In the genomic region with DNA sequence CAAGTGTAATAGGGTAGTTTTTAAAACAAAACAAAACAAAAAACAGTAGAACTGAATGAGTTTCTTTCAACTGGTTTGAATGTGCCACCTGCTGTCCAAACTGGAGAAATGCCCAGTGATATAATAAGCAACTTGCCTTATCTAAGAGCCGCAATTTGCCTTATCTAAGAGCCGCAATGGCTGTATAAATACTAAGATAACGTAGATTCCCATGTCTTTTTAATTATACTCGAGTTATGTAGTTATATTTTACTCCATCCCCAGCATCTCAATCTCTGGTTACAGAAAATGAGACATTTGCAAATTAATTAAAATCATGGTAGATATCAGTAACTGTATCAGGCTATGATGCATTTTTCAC, we compare ENCODE assay signal across 8 cellular contexts.
DNase-seq lines count a peak whose midpoint lies in the region; ATAC-seq and TF ChIP-seq lines count a peak whose summit lies in the region.

No MANE protein-coding gene starts in this region.

- peaks cover 12% of the 10 kb centered on the region for H3K36me3 Mint-ChIP-seq in memory B cell

- no peaks in the 10 kb centered on the region for H3K9me3 ChIP-seq in AG04450 (ENCODE audit: control insufficient read depth, insufficient read depth, low read length)

- H3K27ac Mint-ChIP-seq in memory B cell, result no peak overlapping the region

- ATAC-seq in memory B cell (ENCODE audit: low read depth), result peak; percentile 39
- no peak for ATAC-seq in GM18502 (IDR thresholded peaks at IDR 0.05; ENCODE audit: poor library complexity, unreplicated experiment)

- no peaks in the 10 kb centered on the region for H3K27me3 ChIP-seq in AG04450 (ENCODE audit: control insufficient read depth, insufficient read depth, low read length)

- no peaks in the 10 kb centered on the region for H3K27me3 Mint-ChIP-seq in memory B cell

- H3K4me3 ChIP-seq in AG04450 (ENCODE audit: low read depth, low read length), result no peak overlapping the region
- H3K4me3 ChIP-seq in GM12865 (ENCODE audit: low read depth, low read length), result no peak overlapping the region
- no peak overlapping the region for H3K4me3 ChIP-seq in cardiac fibroblast (replicated peaks in 1 of 2; ENCODE audit: low read depth in 2 of 2, low read length in 2 of 2)

- peaks cover 12% of the 10 kb centered on the region for H3K4me1 Mint-ChIP-seq in memory B cell

- TF ChIP-seq CTCF in AG04450 (IDR thresholded peaks at IDR 0.05; ENCODE audit: low read depth, low read length), result peak; percentile 73
- TF ChIP-seq CTCF in GM12865 (IDR thresholded peaks at IDR 0.05; ENCODE audit: insufficient read depth, low read depth, low read length, missing control alignments), result peak; percentile 51
- peak; percentile 60 for TF ChIP-seq CTCF in cardiac fibroblast (IDR thresholded peaks at IDR 0.05; ENCODE audit: low read depth, low read length)

- no peak overlapping the region for H3K27ac ChIP-seq in AG04450 (ENCODE audit: low read depth, low read length)

- POLR2A ChIA-PET in AG04450 (lab: Yijun Ruan, JAX), result no interaction called here

- H3K4me3 Mint-ChIP-seq in memory B cell, result no peak overlapping the region

- peak; percentile 44 for DNase-seq in AG04450 (ENCODE audit: low read depth, low spot score)
- DNase-seq in GM12865 (ENCODE audit: low read depth), result peak; percentile 61
- DNase-seq in NCI-H460 (ENCODE audit: extremely low read depth, low read depth), result peak; percentile 19
- DNase-seq in cardiac fibroblast (ENCODE audit: low read depth in 2 of 2), result peak; percentile 77 to 79
- peak in 1 of 2 donors; percentile 8 for DNase-seq in memory B cell (ENCODE audit: low spot score in 2 of 2)
- DNase-seq in islet precursor cell, result no peak
- DNase-seq in stimulated activated CD4-positive, alpha-beta T cell treated with anti-CD3 and anti-CD28 coated beads, Interleukin-2, amount 100 ng/mL, for 24 hours, result no peak

- CTCF ChIA-PET in AG04450 (lab: Charles Lee), result interaction anchor here (1.9 kb wide), 1 partner anchor 623 kb away, joined by 6 read pairs; no protein-coding TSS in a partner anchor

- no peaks in the 10 kb centered on the region for H3K9me3 Mint-ChIP-seq in memory B cell

Comparison
In these comparisons a context has a peak if more than half of its experiments do, and no peak if none do; other contexts are left out.
1. DNase-seq: peak in AG04450 (single experiment), GM12865 (single experiment), NCI-H460 (single experiment) and cardiac fibroblast (2 of 2); none in islet precursor cell (single experiment) and stimulated activated CD4-positive, alpha-beta T cell treated with anti-CD3 and anti-CD28 coated beads, Interleukin-2, amount 100 ng/mL, for 24 hours (0 of 2).
2. Peak in every context shown above with its lines, with median percentiles within 50 percentile points of each other: CTCF ChIP-seq.